17 cellular contexts compared by ENCODE assay signal in genomic region chr5:39772307-39772706, GRCh38.
"Had no signal": no experiment of that assay in that cellular context is flagged by ENCODE, and none has a peak within 500 bp of the region (broad histone marks: within the 10 kb centered on the region; RNA-seq: fewer than 3 reads in every experiment).

No MANE protein-coding gene starts in this region.

- DNase-seq: activated CD4-positive, alpha-beta memory T cell treated with anti-CD3 and anti-CD28 coated beads, Interleukin-2, amount 10 ng/mL, durations not matched to agents 7 days and 5 days; activated CD4-positive, alpha-beta T cell treated with anti-CD3 and anti-CD28 coated beads, Interleukin-2, amount 10 ng/mL, durations not matched to agents 24 days and 14 days; activated effector memory CD4-positive, alpha-beta T cell treated with anti-CD3 and anti-CD28 coated beads, Interleukin-2, amount 50 U/mL, for 16 hours; activated naive CD4-positive, alpha-beta T cell treated with anti-CD3 and anti-CD28 coated beads, Interleukin-2, amount 50 U/mL, for 16 hours; activated naive CD8-positive, alpha-beta T cell treated with anti-CD3 and anti-CD28 coated beads, Interleukin-2, amount 50 U/mL, for 24 hours; body of pancreas; foreskin keratinocyte; lower lobe of right lung; naive thymus-derived CD8-positive, alpha-beta T cell; ovary; psoas muscle; right cardiac atrium; stimulated activated CD4-positive, alpha-beta T cell treated with anti-CD3 and anti-CD28 coated beads, Interleukin-12 subunit alpha, Interleukin-12 subunit beta, amount 100 ng/mL, for 4 hours; stimulated activated CD4-positive, alpha-beta T cell treated with anti-CD3 and anti-CD28 coated beads, Interleukin-4, amount 100 ng/mL, for 4 hours; stimulated activated naive CD8-positive, alpha-beta T cell treated with anti-CD3 and anti-CD28 coated beads, Interleukin-15, Interleukin-2, amounts not matched to agents 100 U/mL and 50 U/mL, for 24 hours; T-helper 17 cell; upper lobe of left lung had no signal

- H3K27me3 ChIP-seq: body of pancreas, foreskin keratinocyte, ovary, upper lobe of left lung had no signal

- H3K27ac ChIP-seq: body of pancreas, foreskin keratinocyte, lower lobe of right lung, ovary, psoas muscle, upper lobe of left lung had no signal

- H3K4me1 ChIP-seq: body of pancreas, foreskin keratinocyte, lower lobe of right lung, psoas muscle, upper lobe of left lung had no signal

- H3K4me3 ChIP-seq: body of pancreas, lower lobe of right lung, ovary, psoas muscle, upper lobe of left lung had no signal

- H3K36me3 ChIP-seq: lower lobe of right lung, ovary, upper lobe of left lung had no signal

- H3K9me3 ChIP-seq: body of pancreas, lower lobe of right lung, ovary, psoas muscle, upper lobe of left lung had no signal
